16 cellular contexts compared by ENCODE assay signal in the genomic region with DNA sequence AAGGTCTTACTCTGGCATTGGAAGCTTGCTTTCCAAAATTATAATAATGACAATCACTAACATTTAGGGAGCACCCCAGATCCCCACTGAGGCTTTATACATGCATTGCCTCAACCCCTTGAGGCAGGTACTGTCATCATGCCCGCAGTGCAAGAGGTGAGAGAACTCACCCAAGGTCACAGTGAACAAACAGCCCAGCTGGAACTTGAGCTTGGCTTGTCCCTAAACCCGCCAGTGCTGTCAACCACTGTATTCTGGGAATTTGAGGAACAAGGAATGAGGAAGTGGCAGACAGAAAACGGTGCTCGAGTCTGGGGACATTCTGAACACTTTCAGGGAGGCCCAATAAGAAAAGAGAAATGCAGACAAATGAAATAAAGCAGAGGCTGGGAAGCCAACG. TPM values are rescaled to one million over a fixed set of nuclear protein-coding genes. Genes with fewer than 3 reads are reported as not detected.
A peak's percentile ranks its signal among the peaks of the same experiment; 100 is the strongest.
DNase-seq lines count a peak whose midpoint lies in the region; ATAC-seq and TF ChIP-seq lines count a peak whose summit lies in the region.
"Had no signal": no experiment of that assay in that cellular context is flagged by ENCODE, and none has a peak within 500 bp of the region (broad histone marks: within the 10 kb centered on the region; RNA-seq: fewer than 3 reads in every experiment).

No MANE protein-coding gene starts in this region.

- no peaks in the 10 kb centered on the region for H3K79me1 ChIP-seq in H9 (ENCODE audit: insufficient read depth, low read depth, low read length, poor library complexity, severe bottlenecking)

- no peaks in the 10 kb centered on the region for H4K20me1 ChIP-seq in H9 (ENCODE audit: control insufficient read depth, insufficient read depth, insufficient read length)

- no peak overlapping the region for H3K4me3 ChIP-seq in vagina
- H3K4me3 ChIP-seq: psoas muscle had no signal

- H3K9me3 Mint-ChIP-seq in dendritic cell treated with granulocyte-macrophage colony-stimulating factor and Interleukin-4, amounts not matched to agents 40 ng/mL and 50 ng/mL, for 4 days, result no peaks in the 10 kb centered on the region
- H3K9me3 Mint-ChIP-seq in H9, result peaks cover 2 to 5% of the 10 kb centered on the region in 2 experiments; a peak in 2 of 5 replicates

- H3T11ph ChIP-seq in H9 (ENCODE audit: low read length), result no peak overlapping the region

- peak overlapping the region; percentile 33 for H3K27ac ChIP-seq in vagina
- no peak overlapping the region for H3K27ac ChIP-seq in H9 (ENCODE audit: insufficient read length, low read depth, low read length)
- H3K27ac ChIP-seq: psoas muscle had no signal

- H3K9me3 ChIP-seq in vagina (no peaks in the 10 kb centered on the region), H9 (ENCODE audit: control insufficient read depth, low read depth, low read length) (no peaks in the 10 kb centered on the region)
- H3K9me3 ChIP-seq: psoas muscle, SK-N-SH had no signal

- no peak overlapping the region for H3K14ac ChIP-seq in H9 (ENCODE audit: insufficient read depth, low read length)

- H4K91ac ChIP-seq in H9 (ENCODE audit: insufficient read length, low read depth, low read length), result no peak overlapping the region

- no peaks in the 10 kb centered on the region for H3K79me2 ChIP-seq in H9 (ENCODE audit: insufficient read depth, low read length)

- H3K56ac ChIP-seq in H9 (ENCODE audit: insufficient read length, low read depth, low read length), result no peak overlapping the region

- no peak overlapping the region for H2BK15ac ChIP-seq in H9 (ENCODE audit: low read depth, low read length)

- no CpG with 5 or more reads among the region's 5 CpGs for WGBS in H9 (ENCODE audit: extremely low coverage, insufficient read length, low lambda C conversion rate)

- H3K18ac ChIP-seq in H9 (ENCODE audit: insufficient read length, low read depth, low read length), result no peak overlapping the region

- H4K8ac ChIP-seq in H9 (replicated peaks; ENCODE audit: insufficient read length, low read depth, low read length), result no peak overlapping the region

- no peak overlapping the region for H2BK20ac ChIP-seq in H9 (ENCODE audit: low read depth, low read length, poor library complexity, severe bottlenecking)

- no peak overlapping the region for H2BK5ac ChIP-seq in H9 (ENCODE audit: insufficient read length, low read length)

- H2BK12ac ChIP-seq in H9 (ENCODE audit: insufficient read length, low read depth, low read length), result no peak overlapping the region

- peaks cover 79% of the 10 kb centered on the region for H3K4me1 Mint-ChIP-seq in dendritic cell treated with granulocyte-macrophage colony-stimulating factor and Interleukin-4, amounts not matched to agents 40 ng/mL and 50 ng/mL, for 4 days (ENCODE audit: low read depth)
- peaks cover 14 to 17% of the 10 kb centered on the region in 2 experiments for H3K4me1 Mint-ChIP-seq in H9

- intact Hi-C loops in Right ventricle myocardium inferior (cut with DNase I) (no loop called here), cardiac septum (cut with DNase I) (no loop called here), vagina (cut with DNase I) (no loop called here)
- intact Hi-C loops in dendritic cell treated with granulocyte-macrophage colony-stimulating factor and Interleukin-4, amounts not matched to agents 40 ng/mL and 50 ng/mL, for 4 days (cut with micrococcal nuclease), result loop anchor here (2.0 kb wide), 1 partner anchor 35 kb away; the partner anchor contains the start of gene TLR5

- no peak overlapping the region for H2BK120ac ChIP-seq in H9 (ENCODE audit: low read depth, low read length, poor library complexity, severe bottlenecking)

- H3K4me3 Mint-ChIP-seq in dendritic cell treated with granulocyte-macrophage colony-stimulating factor and Interleukin-4, amounts not matched to agents 40 ng/mL and 50 ng/mL, for 4 days, result peak overlapping the region; percentile 48
- H3K4me3 Mint-ChIP-seq in H9, result no peak overlapping the region
- H3K4me3 Mint-ChIP-seq: activated CD4-positive, alpha-beta T cell treated with anti-CD3 and anti-CD28 coated beads for 36 hours had no signal

- ATAC-seq in Right ventricle myocardium inferior, result peak; percentile 42
- ATAC-seq in HG02870 (IDR thresholded peaks at IDR 0.05; ENCODE audit: unreplicated experiment), result no peak
- no peak for ATAC-seq in GM18861 (IDR thresholded peaks at IDR 0.05; ENCODE audit: unreplicated experiment)
- ATAC-seq: activated CD4-positive, alpha-beta T cell treated with anti-CD3 and anti-CD28 coated beads for 36 hours; psoas muscle had no signal

- no peak overlapping the region for H2AFZ ChIP-seq in H9 (ENCODE audit: low read length)

- no peak overlapping the region for H2AK5ac ChIP-seq in H9 (ENCODE audit: insufficient read length, low read length)

- H3K23ac ChIP-seq in H9 (ENCODE audit: insufficient read length, low read depth, low read length), result no peak overlapping the region

- no peak overlapping the region for H3K4me2 ChIP-seq in H9 (ENCODE audit: insufficient read depth, insufficient read length, low read length)
- H3K4me2 ChIP-seq: SK-N-SH had no signal

- DNase-seq in Right ventricle myocardium inferior (ENCODE audit: missing footprints) (no peak), cardiac septum (ENCODE audit: low spot score) (no peak), midbrain (lab: John Stamatoyannopoulos, UW) (peak; percentile 35), vagina (ENCODE audit: extremely low spot score in 2 of 2) (peak in 1 of 2 donors; percentile 80), H9 (no peak)
- DNase-seq: 8988T; activated CD4-positive, alpha-beta T cell treated with anti-CD3 and anti-CD28 coated beads for 36 hours; glutamatergic neuron; mesendoderm; NCI-H526 treated with DMSO at 0.1 percent for 48 hours; psoas muscle; SK-N-SH had no signal

- H3K23me2 ChIP-seq in H9 (ENCODE audit: insufficient read length, low read depth, low read length, poor library complexity, severe bottlenecking), result no peaks in the 10 kb centered on the region

- no peak overlapping the region for H4K5ac ChIP-seq in H9 (ENCODE audit: insufficient read length, low read depth, low read length)

- no peaks in the 10 kb centered on the region for H3K36me3 ChIP-seq in vagina

- H3K4ac ChIP-seq in H9 (ENCODE audit: low read depth, low read length), result no peak overlapping the region

- H3K4me1 ChIP-seq in vagina, result peaks cover 28% of the 10 kb centered on the region
- no peaks in the 10 kb centered on the region for H3K4me1 ChIP-seq in H9 (ENCODE audit: insufficient read depth, low read length)
- H3K4me1 ChIP-seq: psoas muscle had no signal

- TF ChIP-seq POLR2A in vagina (IDR thresholded peaks at IDR 0.05), result no peak

- no peaks in the 10 kb centered on the region for H3K27me3 Mint-ChIP-seq in dendritic cell treated with granulocyte-macrophage colony-stimulating factor and Interleukin-4, amounts not matched to agents 40 ng/mL and 50 ng/mL, for 4 days
- H3K27me3 Mint-ChIP-seq in H9 (ENCODE audit: low read depth), result peaks cover 40% of the 10 kb centered on the region
- H3K27me3 Mint-ChIP-seq: activated CD4-positive, alpha-beta T cell treated with anti-CD3 and anti-CD28 coated beads for 36 hours had no signal

- TF ChIP-seq CTCF in vagina (IDR thresholded peaks at IDR 0.05), result no peak
- TF ChIP-seq CTCF in H9 (conservative IDR thresholded peaks at IDR 0.05), result no peak

- H3K36me3 Mint-ChIP-seq in dendritic cell treated with granulocyte-macrophage colony-stimulating factor and Interleukin-4, amounts not matched to agents 40 ng/mL and 50 ng/mL, for 4 days (ENCODE audit: low read depth), result no peaks in the 10 kb centered on the region
- peaks cover 0 to 4% (median 1%) of the 10 kb centered on the region in 3 experiments; a peak in 3 of 7 replicates for H3K36me3 Mint-ChIP-seq in H9 (ENCODE audit: insufficient read depth in 1 of 3, low read depth in 3 of 3)

- H3K27me3 ChIP-seq in vagina (no peaks in the 10 kb centered on the region), H9 (ENCODE audit: insufficient read depth, low read length) (no peaks in the 10 kb centered on the region)

- no peak overlapping the region for H3K9ac ChIP-seq in H9 (ENCODE audit: extremely low read depth, insufficient read length, low read length)
- H3K9ac ChIP-seq: SK-N-SH had no signal

- peak overlapping the region; percentile 93 for H3K27ac Mint-ChIP-seq in dendritic cell treated with granulocyte-macrophage colony-stimulating factor and Interleukin-4, amounts not matched to agents 40 ng/mL and 50 ng/mL, for 4 days
- H3K27ac Mint-ChIP-seq in H9, result no peak overlapping the region
- H3K27ac Mint-ChIP-seq: activated CD4-positive, alpha-beta T cell treated with anti-CD3 and anti-CD28 coated beads for 36 hours had no signal

RNA-seq across cellular contexts. Expression of gene TLR5, which starts 34.6 kb away (rescaled TPM):
- total RNA-seq in Right ventricle myocardium inferior, result 3.1 TPM
- 1.6 TPM for total RNA-seq in cardiac septum
- 15.2 TPM for total RNA-seq in vagina
- not detected in 2 replicates for total RNA-seq in H9 (2021)
- total RNA-seq: HT1080 had no signal
